Comparison of ENCODE assay signal across 9 cellular contexts in the genomic region with DNA sequence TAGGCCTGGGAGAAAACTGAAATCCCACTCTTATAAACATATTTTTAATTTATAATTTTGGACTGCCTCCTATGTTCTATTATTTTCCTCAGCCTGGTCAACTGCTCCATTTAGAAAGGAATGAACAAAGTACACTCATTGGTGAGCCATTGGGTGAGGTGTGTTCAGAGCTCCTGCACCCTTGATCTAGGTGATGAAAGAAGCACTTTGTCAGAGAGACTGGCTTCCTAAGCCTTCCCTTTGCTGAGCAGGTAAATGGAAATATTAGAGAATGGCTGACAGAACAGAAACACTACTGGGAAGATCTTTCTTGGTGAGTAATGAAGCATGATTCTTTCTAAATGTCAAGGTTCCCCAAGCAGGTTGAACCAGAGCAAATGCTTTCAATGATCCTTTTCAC.
"Had no signal": no experiment of that assay in that cellular context is flagged by ENCODE, and none has a peak within 500 bp of the region (broad histone marks: within the 10 kb centered on the region; RNA-seq: fewer than 3 reads in every experiment).

No MANE protein-coding gene starts in this region.

- H3K4me3 ChIP-seq: GM23248, HAP-1 had no signal

- H3K27ac Mint-ChIP-seq: HFFc6 had no signal

- H3K36me3 Mint-ChIP-seq: IgD-negative memory B cell had no signal

- H3K4me1 ChIP-seq: HAP-1 had no signal

- H3K9me3 Mint-ChIP-seq: HFFc6, IgD-negative memory B cell had no signal

- H3K4me3 Mint-ChIP-seq: HFFc6, IgD-negative memory B cell had no signal

- ATAC-seq: HCT116, HepG2 had no signal

- H3K9me3 ChIP-seq: HAP-1 had no signal

- H3K27me3 Mint-ChIP-seq: IgD-negative memory B cell had no signal

- H3K36me3 ChIP-seq: HAP-1 had no signal

- DNase-seq: GM23248, GOT3, H7, HFFc6 had no signal

- H3K27ac ChIP-seq: GM23248, HL-60 had no signal
